In genomic region chr19:17090501-17091074, GRCh38 we compare ENCODE assay signal across 9 cellular contexts. TPM values are rescaled to one million over a fixed set of nuclear protein-coding genes. Genes with fewer than 3 reads are reported as not detected.
DNase-seq lines count a peak whose midpoint lies in the region; ATAC-seq and TF ChIP-seq lines count a peak whose summit lies in the region.
"Had no signal": no experiment of that assay in that cellular context is flagged by ENCODE, and none has a peak within 500 bp of the region (broad histone marks: within the 10 kb centered on the region; RNA-seq: fewer than 3 reads in every experiment).

No MANE protein-coding gene starts in this region.

- H3K36me3 Mint-ChIP-seq in activated naive CD4-positive, alpha-beta T cell treated with anti-CD3 and anti-CD28 coated beads, Interleukin-2, amount 50 U/mL, for 72 hours: no peaks in the 10 kb centered on the region

- H3K4me1 ChIP-seq in right atrium auricular region (peaks cover 0 to 47% of the 10 kb centered on the region in 2 donors), left ventricle myocardium inferior (peaks cover 46% of the 10 kb centered on the region), mesodermal cell (ENCODE audit: control insufficient read depth, insufficient read depth, low read length, poor library complexity, severe bottlenecking) (peaks cover 44% of the 10 kb centered on the region)

- H3K27me3 ChIP-seq in right atrium auricular region (no peaks in the 10 kb centered on the region), left ventricle myocardium inferior (ENCODE audit: low read depth) (no peaks in the 10 kb centered on the region)

- TF ChIP-seq CTCF in right atrium auricular region (IDR thresholded peaks at IDR 0.05) (no peak), left ventricle myocardium inferior (IDR thresholded peaks at IDR 0.05; ENCODE audit: borderline replicate concordance) (no peak)

- H3K36me3 ChIP-seq in right atrium auricular region: no peaks in the 10 kb centered on the region
- peaks cover 11% of the 10 kb centered on the region for H3K36me3 ChIP-seq in left ventricle myocardium inferior
- H3K36me3 ChIP-seq in mesodermal cell (ENCODE audit: control insufficient read depth, insufficient read depth, low read length): peaks cover 48% of the 10 kb centered on the region

- no peak for DNase-seq in right atrium auricular region (ENCODE audit: low spot score)
- no peak for DNase-seq in left ventricle myocardium inferior
- peak in 1 of 2 donors; percentile 62 for DNase-seq in activated naive CD4-positive, alpha-beta T cell treated with anti-CD3 and anti-CD28 coated beads, Interleukin-2, amount 50 U/mL, for 72 hours (ENCODE audit: low spot score in 2 of 2)
- DNase-seq in HUDEP-2 (lab: John Stamatoyannopoulos, UW; ENCODE audit: unreplicated experiment in 76 of 76): no peak
- DNase-seq in SKM-1 (lab: John Stamatoyannopoulos, UW; ENCODE audit: unreplicated experiment): no peak
- DNase-seq in posterior cingulate gyrus: no peak
- no peak for DNase-seq in iPS-NIHi11 (ENCODE audit: low spot score)
- DNase-seq: H9 had no signal

- H3K27ac ChIP-seq in right atrium auricular region: peak overlapping the region; percentile 21 to 29
- no peak overlapping the region for H3K27ac ChIP-seq in left ventricle myocardium inferior (replicated peaks)
- peak overlapping the region; percentile 92 for H3K27ac ChIP-seq in mesodermal cell (ENCODE audit: low read depth, low read length, severe bottlenecking)

- H3K9me3 ChIP-seq in right atrium auricular region: no peaks in the 10 kb centered on the region
- no peaks in the 10 kb centered on the region for H3K9me3 ChIP-seq in left ventricle myocardium inferior (replicated peaks)
- peaks cover 6% of the 10 kb centered on the region for H3K9me3 ChIP-seq in mesodermal cell (ENCODE audit: control insufficient read depth, low read length)

- intact Hi-C loops in left ventricle myocardium inferior (cut with micrococcal nuclease): no loop called here
- intact Hi-C loops in posterior cingulate gyrus (cut with DNase I): no loop called here

- peak overlapping the region; percentile 69 to 82 for H3K27ac Mint-ChIP-seq in activated naive CD4-positive, alpha-beta T cell treated with anti-CD3 and anti-CD28 coated beads, Interleukin-2, amount 50 U/mL, for 72 hours

- 95 to 96% methylated on average over 8 to 10 of the region's 13 CpGs for WGBS in mesodermal cell (ENCODE audit: insufficient coverage in 2 of 2), 2 experiments

- H3K9me3 Mint-ChIP-seq in activated naive CD4-positive, alpha-beta T cell treated with anti-CD3 and anti-CD28 coated beads, Interleukin-2, amount 50 U/mL, for 72 hours: no peaks in the 10 kb centered on the region
- H3K9me3 Mint-ChIP-seq: H9 had no signal

- H3K4me3 ChIP-seq in right atrium auricular region (no peak overlapping the region), left ventricle myocardium inferior (no peak overlapping the region), mesodermal cell (ENCODE audit: extremely low read depth, insufficient read depth, low read length, poor library complexity, severe bottlenecking) (no peak overlapping the region)

- ATAC-seq in activated naive CD4-positive, alpha-beta T cell treated with anti-CD3 and anti-CD28 coated beads, Interleukin-2, amount 50 U/mL, for 72 hours: peak; percentile 83 to 91

RNA-seq across cellular contexts. Expression of gene MYO9B, which starts 15.0 kb away (rescaled TPM):
- total RNA-seq in right atrium auricular region: 10 to 100 TPM; 25.4 to 40.8 TPM
- total RNA-seq in left ventricle myocardium inferior: 30.7 TPM
- total RNA-seq in activated naive CD4-positive, alpha-beta T cell treated with anti-CD3 and anti-CD28 coated beads, Interleukin-2, amount 50 U/mL, for 72 hours: 100 to 1,000 TPM; 112 to 142 TPM
- polyA plus RNA-seq in mesodermal cell (2013, experiment 1 of 2): 74.9 TPM
- 63.6 TPM for polyA plus RNA-seq in mesodermal cell (2013, experiment 2 of 2)

RNA-seq across cellular contexts. Expression of gene HAUS8, which starts 15.3 kb away (rescaled TPM):
- total RNA-seq in right atrium auricular region: 1 to 10 TPM; 2.5 to 5.0 TPM
- 3.5 TPM for total RNA-seq in left ventricle myocardium inferior
- 10 to 100 TPM; 31.6 to 57.1 TPM for total RNA-seq in activated naive CD4-positive, alpha-beta T cell treated with anti-CD3 and anti-CD28 coated beads, Interleukin-2, amount 50 U/mL, for 72 hours
- 16.0 TPM for polyA plus RNA-seq in mesodermal cell (2013, experiment 1 of 2)
- 15.7 TPM for polyA plus RNA-seq in mesodermal cell (2013, experiment 2 of 2)
